ENCODE assay signal across 1 cellular context in the genomic region with DNA sequence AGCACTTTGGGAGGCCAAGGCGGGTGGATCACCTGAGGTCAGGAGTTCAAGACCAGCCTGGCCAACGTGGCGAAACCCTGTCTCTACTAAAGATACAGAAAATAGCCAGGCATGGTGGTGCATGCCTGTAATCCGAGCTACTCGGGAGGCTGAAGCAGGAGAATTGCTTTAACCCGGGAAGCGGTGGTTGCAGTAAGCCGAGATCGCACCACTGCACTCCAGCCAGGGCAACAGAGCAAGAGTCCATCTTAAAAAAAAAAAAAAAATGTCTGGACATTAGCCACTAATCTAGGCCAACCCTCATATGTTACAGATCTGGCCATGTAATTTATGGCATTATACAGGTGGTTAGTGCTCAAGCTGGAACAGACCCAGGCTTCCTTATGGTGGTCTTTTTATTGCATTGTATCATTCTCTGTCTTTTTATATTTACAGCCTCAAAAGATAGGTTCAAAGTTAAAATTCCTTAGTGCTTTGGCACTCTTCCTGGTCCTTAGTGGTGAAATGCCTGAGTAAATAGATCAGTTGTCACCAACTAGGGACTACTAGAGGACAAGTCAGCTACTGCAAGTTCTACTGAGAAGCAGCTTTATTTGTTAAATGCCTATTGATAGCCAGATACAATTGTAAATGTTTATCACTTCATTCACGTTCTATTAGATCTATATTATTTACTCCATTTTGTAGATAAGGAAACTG.
TF ChIP-seq lines count a peak whose summit lies in the region.

No MANE protein-coding gene starts in this region.

TF ChIP-seq in HepG2, 621 proteins besides CTCF, POLR2A, EP300 and RAD21 (continued from another document and continues in another):
- TF ChIP-seq, protein P1, sequence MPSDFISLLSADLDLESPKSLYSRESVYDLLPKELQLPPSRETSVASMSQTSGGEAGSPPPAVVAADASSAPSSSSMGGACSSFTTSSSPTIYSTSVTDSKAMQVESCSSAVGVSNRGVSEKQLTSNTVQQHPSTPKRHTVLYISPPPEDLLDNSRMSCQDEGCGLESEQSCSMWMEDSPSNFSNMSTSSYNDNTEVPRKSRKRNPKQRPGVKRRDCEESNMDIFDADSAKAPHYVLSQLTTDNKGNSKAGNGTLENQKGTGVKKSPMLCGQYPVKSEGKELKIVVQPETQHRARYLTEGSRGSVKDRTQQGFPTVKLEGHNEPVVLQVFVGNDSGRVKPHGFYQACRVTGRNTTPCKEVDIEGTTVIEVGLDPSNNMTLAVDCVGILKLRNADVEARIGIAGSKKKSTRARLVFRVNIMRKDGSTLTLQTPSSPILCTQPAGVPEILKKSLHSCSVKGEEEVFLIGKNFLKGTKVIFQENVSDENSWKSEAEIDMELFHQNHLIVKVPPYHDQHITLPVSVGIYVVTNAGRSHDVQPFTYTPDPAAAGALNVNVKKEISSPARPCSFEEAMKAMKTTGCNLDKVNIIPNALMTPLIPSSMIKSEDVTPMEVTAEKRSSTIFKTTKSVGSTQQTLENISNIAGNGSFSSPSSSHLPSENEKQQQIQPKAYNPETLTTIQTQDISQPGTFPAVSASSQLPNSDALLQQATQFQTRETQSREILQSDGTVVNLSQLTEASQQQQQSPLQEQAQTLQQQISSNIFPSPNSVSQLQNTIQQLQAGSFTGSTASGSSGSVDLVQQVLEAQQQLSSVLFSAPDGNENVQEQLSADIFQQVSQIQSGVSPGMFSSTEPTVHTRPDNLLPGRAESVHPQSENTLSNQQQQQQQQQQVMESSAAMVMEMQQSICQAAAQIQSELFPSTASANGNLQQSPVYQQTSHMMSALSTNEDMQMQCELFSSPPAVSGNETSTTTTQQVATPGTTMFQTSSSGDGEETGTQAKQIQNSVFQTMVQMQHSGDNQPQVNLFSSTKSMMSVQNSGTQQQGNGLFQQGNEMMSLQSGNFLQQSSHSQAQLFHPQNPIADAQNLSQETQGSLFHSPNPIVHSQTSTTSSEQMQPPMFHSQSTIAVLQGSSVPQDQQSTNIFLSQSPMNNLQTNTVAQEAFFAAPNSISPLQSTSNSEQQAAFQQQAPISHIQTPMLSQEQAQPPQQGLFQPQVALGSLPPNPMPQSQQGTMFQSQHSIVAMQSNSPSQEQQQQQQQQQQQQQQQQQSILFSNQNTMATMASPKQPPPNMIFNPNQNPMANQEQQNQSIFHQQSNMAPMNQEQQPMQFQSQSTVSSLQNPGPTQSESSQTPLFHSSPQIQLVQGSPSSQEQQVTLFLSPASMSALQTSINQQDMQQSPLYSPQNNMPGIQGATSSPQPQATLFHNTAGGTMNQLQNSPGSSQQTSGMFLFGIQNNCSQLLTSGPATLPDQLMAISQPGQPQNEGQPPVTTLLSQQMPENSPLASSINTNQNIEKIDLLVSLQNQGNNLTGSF (CRISPR knock-in tag; IDR thresholded peaks at IDR 0.05), result no peak
- TF ChIP-seq MED13 (CRISPR knock-in tag; IDR thresholded peaks at IDR 0.05), result no peak
- no peak for TF ChIP-seq ZFY (CRISPR knock-in tag; IDR thresholded peaks at IDR 0.05)
- TF ChIP-seq ZNF17 (CRISPR knock-in tag; IDR thresholded peaks at IDR 0.05), result no peak
- TF ChIP-seq, protein P2, sequence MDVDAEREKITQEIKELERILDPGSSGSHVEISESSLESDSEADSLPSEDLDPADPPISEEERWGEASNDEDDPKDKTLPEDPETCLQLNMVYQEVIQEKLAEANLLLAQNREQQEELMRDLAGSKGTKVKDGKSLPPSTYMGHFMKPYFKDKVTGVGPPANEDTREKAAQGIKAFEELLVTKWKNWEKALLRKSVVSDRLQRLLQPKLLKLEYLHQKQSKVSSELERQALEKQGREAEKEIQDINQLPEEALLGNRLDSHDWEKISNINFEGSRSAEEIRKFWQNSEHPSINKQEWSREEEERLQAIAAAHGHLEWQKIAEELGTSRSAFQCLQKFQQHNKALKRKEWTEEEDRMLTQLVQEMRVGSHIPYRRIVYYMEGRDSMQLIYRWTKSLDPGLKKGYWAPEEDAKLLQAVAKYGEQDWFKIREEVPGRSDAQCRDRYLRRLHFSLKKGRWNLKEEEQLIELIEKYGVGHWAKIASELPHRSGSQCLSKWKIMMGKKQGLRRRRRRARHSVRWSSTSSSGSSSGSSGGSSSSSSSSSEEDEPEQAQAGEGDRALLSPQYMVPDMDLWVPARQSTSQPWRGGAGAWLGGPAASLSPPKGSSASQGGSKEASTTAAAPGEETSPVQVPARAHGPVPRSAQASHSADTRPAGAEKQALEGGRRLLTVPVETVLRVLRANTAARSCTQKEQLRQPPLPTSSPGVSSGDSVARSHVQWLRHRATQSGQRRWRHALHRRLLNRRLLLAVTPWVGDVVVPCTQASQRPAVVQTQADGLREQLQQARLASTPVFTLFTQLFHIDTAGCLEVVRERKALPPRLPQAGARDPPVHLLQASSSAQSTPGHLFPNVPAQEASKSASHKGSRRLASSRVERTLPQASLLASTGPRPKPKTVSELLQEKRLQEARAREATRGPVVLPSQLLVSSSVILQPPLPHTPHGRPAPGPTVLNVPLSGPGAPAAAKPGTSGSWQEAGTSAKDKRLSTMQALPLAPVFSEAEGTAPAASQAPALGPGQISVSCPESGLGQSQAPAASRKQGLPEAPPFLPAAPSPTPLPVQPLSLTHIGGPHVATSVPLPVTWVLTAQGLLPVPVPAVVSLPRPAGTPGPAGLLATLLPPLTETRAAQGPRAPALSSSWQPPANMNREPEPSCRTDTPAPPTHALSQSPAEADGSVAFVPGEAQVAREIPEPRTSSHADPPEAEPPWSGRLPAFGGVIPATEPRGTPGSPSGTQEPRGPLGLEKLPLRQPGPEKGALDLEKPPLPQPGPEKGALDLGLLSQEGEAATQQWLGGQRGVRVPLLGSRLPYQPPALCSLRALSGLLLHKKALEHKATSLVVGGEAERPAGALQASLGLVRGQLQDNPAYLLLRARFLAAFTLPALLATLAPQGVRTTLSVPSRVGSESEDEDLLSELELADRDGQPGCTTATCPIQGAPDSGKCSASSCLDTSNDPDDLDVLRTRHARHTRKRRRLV (CRISPR knock-in tag; IDR thresholded peaks at IDR 0.05), result no peak
- TF ChIP-seq, protein P3, sequence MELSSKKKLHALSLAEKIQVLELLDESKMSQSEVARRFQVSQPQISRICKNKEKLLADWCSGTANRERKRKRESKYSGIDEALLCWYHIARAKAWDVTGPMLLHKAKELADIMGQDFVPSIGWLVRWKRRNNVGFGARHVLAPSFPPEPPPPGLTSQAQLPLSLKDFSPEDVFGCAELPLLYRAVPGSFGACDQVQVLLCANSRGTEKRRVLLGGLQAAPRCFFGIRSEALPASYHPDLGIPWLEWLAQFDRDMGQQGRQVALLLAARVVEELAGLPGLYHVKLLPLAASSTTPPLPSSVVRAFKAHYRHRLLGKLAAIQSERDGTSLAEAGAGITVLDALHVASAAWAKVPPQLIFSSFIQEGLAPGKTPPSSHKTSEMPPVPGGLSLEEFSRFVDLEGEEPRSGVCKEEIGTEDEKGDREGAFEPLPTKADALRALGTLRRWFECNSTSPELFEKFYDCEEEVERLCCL (CRISPR knock-in tag; IDR thresholded peaks at IDR 0.05; ENCODE audit: borderline replicate concordance), result no peak
- peak; percentile 29; the same call in 1 of the 2 replicates for TF ChIP-seq ZMYM4 (CRISPR knock-in tag; IDR thresholded peaks at IDR 0.05)
- peak; percentile 44; the same call in 1 of the 2 replicates for TF ChIP-seq CEBPG (CRISPR knock-in tag; IDR thresholded peaks at IDR 0.05)
- no peak for TF ChIP-seq TBX3 (IDR thresholded peaks at IDR 0.05; ENCODE audit: borderline replicate concordance)
- no peak for TF ChIP-seq SMAD9 (CRISPR knock-in tag; IDR thresholded peaks at IDR 0.05)
- no peak for TF ChIP-seq ZBTB3 (CRISPR knock-in tag; IDR thresholded peaks at IDR 0.05; ENCODE audit: borderline replicate concordance, low read depth)
- peak; percentile 55; the same call in 1 of the 2 replicates for TF ChIP-seq TBX2 (CRISPR knock-in tag; IDR thresholded peaks at IDR 0.05; ENCODE audit: borderline replicate concordance)
- no peak for TF ChIP-seq ONECUT2 (CRISPR knock-in tag; IDR thresholded peaks at IDR 0.05)
- TF ChIP-seq CHD2 (IDR thresholded peaks at IDR 0.05; ENCODE audit: low read depth, low read length), result no peak
- TF ChIP-seq ZNF232 (CRISPR knock-in tag; IDR thresholded peaks at IDR 0.05; ENCODE audit: borderline replicate concordance), result no peak
- TF ChIP-seq, protein P4, sequence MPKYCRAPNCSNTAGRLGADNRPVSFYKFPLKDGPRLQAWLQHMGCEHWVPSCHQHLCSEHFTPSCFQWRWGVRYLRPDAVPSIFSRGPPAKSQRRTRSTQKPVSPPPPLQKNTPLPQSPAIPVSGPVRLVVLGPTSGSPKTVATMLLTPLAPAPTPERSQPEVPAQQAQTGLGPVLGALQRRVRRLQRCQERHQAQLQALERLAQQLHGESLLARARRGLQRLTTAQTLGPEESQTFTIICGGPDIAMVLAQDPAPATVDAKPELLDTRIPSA (CRISPR knock-in tag; IDR thresholded peaks at IDR 0.05; ENCODE audit: borderline replicate concordance), result no peak
- TF ChIP-seq, protein P5, sequence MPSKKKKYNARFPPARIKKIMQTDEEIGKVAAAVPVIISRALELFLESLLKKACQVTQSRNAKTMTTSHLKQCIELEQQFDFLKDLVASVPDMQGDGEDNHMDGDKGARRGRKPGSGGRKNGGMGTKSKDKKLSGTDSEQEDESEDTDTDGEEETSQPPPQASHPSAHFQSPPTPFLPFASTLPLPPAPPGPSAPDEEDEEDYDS (CRISPR knock-in tag; IDR thresholded peaks at IDR 0.05), result no peak
- no peak for TF ChIP-seq ZFAT (CRISPR knock-in tag; conservative IDR thresholded peaks at IDR 0.05)
- no peak for TF ChIP-seq MEIS1 (CRISPR knock-in tag; IDR thresholded peaks at IDR 0.05; ENCODE audit: borderline replicate concordance)
- no peak for TF ChIP-seq ZNF780A (CRISPR knock-in tag; IDR thresholded peaks at IDR 0.05)
- TF ChIP-seq, protein P6, sequence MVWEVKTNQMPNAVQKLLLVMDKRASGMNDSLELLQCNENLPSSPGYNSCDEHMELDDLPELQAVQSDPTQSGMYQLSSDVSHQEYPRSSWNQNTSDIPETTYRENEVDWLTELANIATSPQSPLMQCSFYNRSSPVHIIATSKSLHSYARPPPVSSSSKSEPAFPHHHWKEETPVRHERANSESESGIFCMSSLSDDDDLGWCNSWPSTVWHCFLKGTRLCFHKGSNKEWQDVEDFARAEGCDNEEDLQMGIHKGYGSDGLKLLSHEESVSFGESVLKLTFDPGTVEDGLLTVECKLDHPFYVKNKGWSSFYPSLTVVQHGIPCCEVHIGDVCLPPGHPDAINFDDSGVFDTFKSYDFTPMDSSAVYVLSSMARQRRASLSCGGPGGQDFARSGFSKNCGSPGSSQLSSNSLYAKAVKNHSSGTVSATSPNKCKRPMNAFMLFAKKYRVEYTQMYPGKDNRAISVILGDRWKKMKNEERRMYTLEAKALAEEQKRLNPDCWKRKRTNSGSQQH (CRISPR knock-in tag; IDR thresholded peaks at IDR 0.05; ENCODE audit: low read depth), result no peak
- no peak for TF ChIP-seq KDM4B (CRISPR knock-in tag; IDR thresholded peaks at IDR 0.05)
- TF ChIP-seq, protein P7, sequence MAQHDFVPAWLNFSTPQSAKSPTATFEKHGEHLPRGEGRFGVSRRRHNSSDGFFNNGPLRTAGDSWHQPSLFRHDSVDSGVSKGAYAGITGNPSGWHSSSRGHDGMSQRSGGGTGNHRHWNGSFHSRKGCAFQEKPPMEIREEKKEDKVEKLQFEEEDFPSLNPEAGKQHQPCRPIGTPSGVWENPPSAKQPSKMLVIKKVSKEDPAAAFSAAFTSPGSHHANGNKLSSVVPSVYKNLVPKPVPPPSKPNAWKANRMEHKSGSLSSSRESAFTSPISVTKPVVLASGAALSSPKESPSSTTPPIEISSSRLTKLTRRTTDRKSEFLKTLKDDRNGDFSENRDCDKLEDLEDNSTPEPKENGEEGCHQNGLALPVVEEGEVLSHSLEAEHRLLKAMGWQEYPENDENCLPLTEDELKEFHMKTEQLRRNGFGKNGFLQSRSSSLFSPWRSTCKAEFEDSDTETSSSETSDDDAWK (CRISPR knock-in tag; IDR thresholded peaks at IDR 0.05), result no peak
- no peak for TF ChIP-seq ZMAT3 (CRISPR knock-in tag; conservative IDR thresholded peaks at IDR 0.05)
- TF ChIP-seq, protein P8, sequence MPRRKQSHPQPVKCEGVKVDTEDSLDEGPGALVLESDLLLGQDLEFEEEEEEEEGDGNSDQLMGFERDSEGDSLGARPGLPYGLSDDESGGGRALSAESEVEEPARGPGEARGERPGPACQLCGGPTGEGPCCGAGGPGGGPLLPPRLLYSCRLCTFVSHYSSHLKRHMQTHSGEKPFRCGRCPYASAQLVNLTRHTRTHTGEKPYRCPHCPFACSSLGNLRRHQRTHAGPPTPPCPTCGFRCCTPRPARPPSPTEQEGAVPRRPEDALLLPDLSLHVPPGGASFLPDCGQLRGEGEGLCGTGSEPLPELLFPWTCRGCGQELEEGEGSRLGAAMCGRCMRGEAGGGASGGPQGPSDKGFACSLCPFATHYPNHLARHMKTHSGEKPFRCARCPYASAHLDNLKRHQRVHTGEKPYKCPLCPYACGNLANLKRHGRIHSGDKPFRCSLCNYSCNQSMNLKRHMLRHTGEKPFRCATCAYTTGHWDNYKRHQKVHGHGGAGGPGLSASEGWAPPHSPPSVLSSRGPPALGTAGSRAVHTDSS (CRISPR knock-in tag; conservative IDR thresholded peaks at IDR 0.05), result no peak
- TF ChIP-seq ZSCAN31 (CRISPR knock-in tag; IDR thresholded peaks at IDR 0.05; ENCODE audit: low read depth), result no peak
- no peak for TF ChIP-seq ZNF430 (CRISPR knock-in tag; IDR thresholded peaks at IDR 0.05)
- TF ChIP-seq, protein P9, sequence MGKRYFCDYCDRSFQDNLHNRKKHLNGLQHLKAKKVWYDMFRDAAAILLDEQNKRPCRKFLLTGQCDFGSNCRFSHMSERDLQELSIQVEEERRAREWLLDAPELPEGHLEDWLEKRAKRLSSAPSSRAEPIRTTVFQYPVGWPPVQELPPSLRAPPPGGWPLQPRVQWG (CRISPR knock-in tag; IDR thresholded peaks at IDR 0.05; ENCODE audit: borderline replicate concordance, low read depth), result no peak
- TF ChIP-seq, protein P10, sequence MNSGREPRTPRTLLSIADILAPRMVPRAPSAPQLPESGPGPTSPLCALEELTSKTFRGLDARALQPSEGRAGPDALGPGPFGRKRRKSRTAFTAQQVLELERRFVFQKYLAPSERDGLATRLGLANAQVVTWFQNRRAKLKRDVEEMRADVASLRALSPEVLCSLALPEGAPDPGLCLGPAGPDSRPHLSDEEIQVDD (CRISPR knock-in tag; IDR thresholded peaks at IDR 0.05; ENCODE audit: borderline replicate concordance), result no peak
- TF ChIP-seq XRCC5 (optimal IDR thresholded peaks at IDR 0.05; ENCODE audit: low read length), result no peak
- no peak for TF ChIP-seq EED (CRISPR knock-in tag; IDR thresholded peaks at IDR 0.05)
- TF ChIP-seq BHLHE40 (IDR thresholded peaks at IDR 0.05; ENCODE audit: low read length), result no peak; the same call in 1 of the 2 replicates
- no peak for TF ChIP-seq ZNF292 (CRISPR knock-in tag; IDR thresholded peaks at IDR 0.05; ENCODE audit: borderline replicate concordance, low read depth)
- no peak for TF ChIP-seq ZNF713 (CRISPR knock-in tag; IDR thresholded peaks at IDR 0.05)
- TF ChIP-seq YY1 (IDR thresholded peaks at IDR 0.05; ENCODE audit: insufficient read depth, insufficient replicate concordance, low read depth, low read length), result no peak
- TF ChIP-seq MYC (CRISPR knock-in tag; IDR thresholded peaks at IDR 0.05; ENCODE audit: borderline replicate concordance), result 0 out of 2 replicates have a peak, but pooled peaks have one; percentile 37
- peak; percentile 50 for TF ChIP-seq SAP130 (CRISPR knock-in tag; IDR thresholded peaks at IDR 0.05; ENCODE audit: low read depth)
- TF ChIP-seq ZNF607 (CRISPR knock-in tag; IDR thresholded peaks at IDR 0.05; ENCODE audit: borderline replicate concordance), result no peak
- TF ChIP-seq NPAS2 (CRISPR knock-in tag; IDR thresholded peaks at IDR 0.05; ENCODE audit: borderline replicate concordance), result no peak
- TF ChIP-seq, protein P11, sequence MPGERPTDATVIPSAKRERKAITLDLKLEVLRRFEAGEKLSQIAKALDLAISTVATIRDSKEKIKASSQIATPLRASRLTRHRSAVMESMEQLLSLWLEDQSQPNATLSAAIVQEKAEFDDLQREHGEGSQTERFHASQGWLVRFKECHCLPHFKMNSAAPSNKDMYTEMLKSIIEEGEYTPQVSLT (CRISPR knock-in tag; IDR thresholded peaks at IDR 0.05; ENCODE audit: borderline replicate concordance, low read depth), result no peak
